ENCODE assay signal across 9 cellular contexts in the genomic region with DNA sequence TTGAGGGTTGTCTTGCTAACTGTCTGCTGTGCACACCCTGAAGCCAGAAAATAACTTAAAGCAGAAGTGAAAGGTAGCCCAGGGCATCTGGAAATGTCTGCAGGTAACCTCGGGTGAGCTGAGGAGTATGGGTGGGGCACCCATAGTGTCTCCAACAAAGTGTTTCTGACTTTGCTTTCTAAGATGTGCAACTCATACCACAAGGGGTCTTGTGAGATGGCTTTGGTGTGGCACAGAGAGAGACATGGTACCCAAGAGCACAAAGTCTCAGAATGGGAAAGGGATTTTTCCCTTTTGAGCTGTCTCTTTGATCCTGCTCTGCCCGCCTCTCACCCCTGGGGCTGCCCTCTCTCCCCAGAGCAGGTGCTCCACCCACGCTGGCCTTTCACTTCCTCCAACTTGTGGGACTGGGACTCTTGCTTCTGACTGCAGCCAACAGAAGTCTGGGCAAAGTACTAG. TPM values are rescaled to one million over a fixed set of nuclear protein-coding genes. Genes with fewer than 3 reads are reported as not detected.
DNase-seq lines count a peak whose midpoint lies in the region; ATAC-seq, FAIRE-seq and TF ChIP-seq lines count a peak whose summit lies in the region.
"Had no signal": no experiment of that assay in that cellular context is flagged by ENCODE, and none has a peak within 500 bp of the region (broad histone marks: within the 10 kb centered on the region; RNA-seq: fewer than 3 reads in every experiment).

No MANE protein-coding gene starts in this region.

- peak; percentile 90 for ATAC-seq in GM19468 (IDR thresholded peaks at IDR 0.05; ENCODE audit: extremely low read depth, unreplicated experiment)
- peak; percentile 80 for ATAC-seq in HG03457 (IDR thresholded peaks at IDR 0.05; ENCODE audit: unreplicated experiment)
- ATAC-seq in pancreas: peak in 3 of 4 donors; percentile 46 to 79 (median 58)

- H3K27ac ChIP-seq in pancreas: no peak overlapping the region

- H3K27me3 ChIP-seq in pancreas: no peaks in the 10 kb centered on the region

- no peaks in the 10 kb centered on the region for H3K4me1 ChIP-seq in pancreas

- H3K4me3 ChIP-seq in GM12865 (ENCODE audit: low read depth, low read length) (peak overlapping the region; percentile 46), pancreas (no peak overlapping the region)

- DNase-seq in GM12865 (ENCODE audit: low read depth) (peak; percentile 92), pancreas (peak in 1 of 6 donors; percentile 41), AG20443 (ENCODE audit: low spot score) (no peak), DMS 273 (lab: John Stamatoyannopoulos, UW; ENCODE audit: unreplicated experiment) (no peak), NCI-H2227 treated with DMSO at 0.1 percent for 48 hours (lab: John Stamatoyannopoulos, UW) (no peak)
- peak; percentile 41 to 56 for DNase-seq in activated T-cell treated with anti-CD3 and anti-CD28 coated beads, Interleukin-2, amount 50 U/mL, for 48 hours
- DNase-seq: IMR-90 had no signal

- no peaks in the 10 kb centered on the region for H3K36me3 ChIP-seq in pancreas

- intact Hi-C loops in pancreas (cut with DNase I): no loop called here

- FAIRE-seq in pancreas (lab: Jason Lieb, UNC): no peak

- no peaks in the 10 kb centered on the region for H3K9me3 ChIP-seq in pancreas

- 62 to 63% methylated on average over 3 of the region's 3 CpGs for WGBS in pancreas, 2 donors

- no peak for TF ChIP-seq CTCF in GM12865 (IDR thresholded peaks at IDR 0.05; ENCODE audit: insufficient read depth, low read depth, low read length, missing control alignments)
- TF ChIP-seq CTCF in pancreas (IDR thresholded peaks at IDR 0.05): no peak

RNA-seq across cellular contexts. Expression of a gene that starts 6.9 kb away (rescaled TPM):
- 10 to 100 TPM; 23.5 to 40.9 (median 30.8) TPM for total RNA-seq in pancreas
- polyA plus RNA-seq in pancreas: 1 to 10 TPM; 7.2 to 9.9 TPM

RNA-seq across cellular contexts. Expression of a gene that starts 9.0 kb away (rescaled TPM):
- total RNA-seq in pancreas: 1 to 10 TPM; 1.6 to 4.2 (median 2.9) TPM
- 10 to 100 TPM in 1 of 2 donors, 1 to 10 TPM in 1; 3.3 to 22.1 TPM for polyA plus RNA-seq in pancreas

Comparison
In these comparisons a context has a peak if more than half of its experiments do, and no peak if none do; other contexts are left out.
1. DNase-seq: peak in GM12865 (single experiment) and activated T-cell treated with anti-CD3 and anti-CD28 coated beads, Interleukin-2, amount 50 U/mL, for 48 hours (2 of 2); none in AG20443 (single experiment), DMS 273 (single experiment) and NCI-H2227 treated with DMSO at 0.1 percent for 48 hours (single experiment).
2. Peak in every context shown above with its lines, with median percentiles within 50 percentile points of each other: ATAC-seq.